Comparison of ENCODE assay signal across 21 cellular contexts in genomic region chr10:5641501-5641900, GRCh38.
"Had no signal": no experiment of that assay in that cellular context is flagged by ENCODE, and none has a peak within 500 bp of the region (broad histone marks: within the 10 kb centered on the region; RNA-seq: fewer than 3 reads in every experiment).

No MANE protein-coding gene starts in this region.

- ATAC-seq: HepG2, Panc1, PC-3 had no signal

- H3K9me3 ChIP-seq: SK-N-SH had no signal

- DNase-seq: IMR-90, MM.1S, NCI-H1092 treated with DMSO at 0.1 percent for 48 hours, NCI-H1436, NCI-H187, NCI-H2029, NCI-H2081 treated with DMSO at 0.1 percent for 48 hours, NCI-H2171, NCI-H226, NCI-H446, NCI-H510A, NCI-H524 treated with DMSO at 0.1 percent for 48 hours, NCI-H69, NCI-H774, PC-3, SHP77, SK-N-SH had no signal

- H3K27ac ChIP-seq: KMS-11, RWPE1 had no signal
